Comparison of ENCODE assay signal across 17 cellular contexts in genomic region chr4:66930216-66930615, GRCh38.
"Had no signal": no experiment of that assay in that cellular context is flagged by ENCODE, and none has a peak within 500 bp of the region (broad histone marks: within the 10 kb centered on the region; RNA-seq: fewer than 3 reads in every experiment).

No MANE protein-coding gene starts in this region.

- H3K4me3 Mint-ChIP-seq: activated CD4-positive, alpha-beta memory T cell treated with anti-CD3 and anti-CD28 coated beads for 36 hours; activated CD4-positive, alpha-beta T cell treated with anti-CD3 and anti-CD28 coated beads for 36 hours; activated naive CD8-positive, alpha-beta T cell treated with anti-CD3 and anti-CD28 coated beads for 36 hours; activated T-helper 1 cell treated with anti-CD3 and anti-CD28 coated beads, Interleukin-12 subunit alpha, Interleukin-12 subunit beta, Interleukin-2, Interleukin-4 antibody, amounts not matched to agents 30 ng/mL and 10 ng/mL and 1 ng/mL, durations not matched to agents 14 hours and 24 hours and 36 hours; natural killer cell; WTC11 had no signal

- H3K9me3 Mint-ChIP-seq: activated T-helper 1 cell treated with anti-CD3 and anti-CD28 coated beads, Interleukin-12 subunit alpha, Interleukin-12 subunit beta, Interleukin-2, Interleukin-4 antibody, amounts not matched to agents 30 ng/mL and 10 ng/mL and 1 ng/mL, durations not matched to agents 14 hours and 24 hours and 36 hours; WTC11 had no signal

- ATAC-seq: activated CD4-positive, alpha-beta T cell treated with anti-CD3 and anti-CD28 coated beads for 36 hours; foreskin keratinocyte; left lobe of liver; natural killer cell; pancreas; right lobe of liver; WTC11 had no signal

- H3K36me3 Mint-ChIP-seq: activated CD4-positive, alpha-beta memory T cell treated with anti-CD3 and anti-CD28 coated beads for 36 hours; activated naive CD8-positive, alpha-beta T cell treated with anti-CD3 and anti-CD28 coated beads for 36 hours; natural killer cell; WTC11 had no signal

- DNase-seq: activated CD4-positive, alpha-beta memory T cell treated with anti-CD3 and anti-CD28 coated beads for 36 hours; activated CD4-positive, alpha-beta T cell treated with anti-CD3 and anti-CD28 coated beads for 36 hours; activated naive CD4-positive, alpha-beta T cell; activated naive CD8-positive, alpha-beta T cell treated with anti-CD3 and anti-CD28 coated beads for 36 hours; activated T-cell treated with anti-CD3 and anti-CD28 coated beads for 4 hours; amniotic stem cell; foreskin keratinocyte; natural killer cell; pancreas; right lobe of liver; stimulated activated CD4-positive, alpha-beta T cell treated with anti-CD3 and anti-CD28 coated beads, Interleukin-4, amount 100 ng/mL, for 1 hour; stomach; testis; upper lobe of left lung had no signal

- H3K4me1 Mint-ChIP-seq: activated CD4-positive, alpha-beta T cell treated with anti-CD3 and anti-CD28 coated beads for 36 hours; activated naive CD8-positive, alpha-beta T cell treated with anti-CD3 and anti-CD28 coated beads for 36 hours; natural killer cell; WTC11 had no signal

- H3K27me3 Mint-ChIP-seq: activated CD4-positive, alpha-beta memory T cell treated with anti-CD3 and anti-CD28 coated beads for 36 hours; activated CD4-positive, alpha-beta T cell treated with anti-CD3 and anti-CD28 coated beads for 36 hours; activated naive CD8-positive, alpha-beta T cell treated with anti-CD3 and anti-CD28 coated beads for 36 hours had no signal

- H3K27ac Mint-ChIP-seq: activated CD4-positive, alpha-beta memory T cell treated with anti-CD3 and anti-CD28 coated beads for 36 hours; activated CD4-positive, alpha-beta T cell treated with anti-CD3 and anti-CD28 coated beads for 36 hours; activated naive CD8-positive, alpha-beta T cell treated with anti-CD3 and anti-CD28 coated beads for 36 hours; activated T-helper 1 cell treated with anti-CD3 and anti-CD28 coated beads, Interleukin-12 subunit alpha, Interleukin-12 subunit beta, Interleukin-2, Interleukin-4 antibody, amounts not matched to agents 30 ng/mL and 10 ng/mL and 1 ng/mL, durations not matched to agents 14 hours and 24 hours and 36 hours; natural killer cell; WTC11 had no signal
